8 cellular contexts compared by ENCODE assay signal in genomic region chrX:15335135-15336022, GRCh38. TPM values are rescaled to one million over a fixed set of nuclear protein-coding genes. Genes with fewer than 3 reads are reported as not detected.
A peak's percentile ranks its signal among the peaks of the same experiment; 100 is the strongest.
DNase-seq lines count a peak whose midpoint lies in the region; ATAC-seq and TF ChIP-seq lines count a peak whose summit lies in the region.

Gene PIGA, minus strand, starts transcription at chrX:15335523. Its CDS starts 3,593 bp downstream, at chrX:15331930.

- peak within 1 kb of the TSS; percentile 80 for H3K4me3 ChIP-seq in LNCaP clone FGC (ENCODE audit: low read depth, low read length)

- H3K36me3 Mint-ChIP-seq in activated T-helper 17 cell treated with anti-CD3 and anti-CD28 coated beads, Interleukin-2, amount 50 U/mL, for 72 hours (ENCODE audit: low read depth): peaks cover 43% of the 10 kb centered on the region
- H3K36me3 Mint-ChIP-seq in natural killer cell: no peaks in the 10 kb centered on the region

- H3K4me1 Mint-ChIP-seq in activated T-helper 17 cell treated with anti-CD3 and anti-CD28 coated beads, Interleukin-2, amount 50 U/mL, for 72 hours: peaks cover 5% of the 10 kb centered on the region
- H3K4me1 Mint-ChIP-seq in natural killer cell: peaks cover 0 to 14% of the 10 kb centered on the region in 2 donors

- peak within 1 kb of the TSS; percentile 67 for H3K27ac ChIP-seq in RWPE1

- POLR2A ChIA-PET in RWPE1 (lab: Yijun Ruan, JAX; ENCODE audit: low non-redundant PET): no interaction called here

- H3K4me3 Mint-ChIP-seq in activated T-helper 17 cell treated with anti-CD3 and anti-CD28 coated beads, Interleukin-2, amount 50 U/mL, for 72 hours: peak within 1 kb of the TSS; percentile 87
- H3K4me3 Mint-ChIP-seq in natural killer cell: peak within 1 kb of the TSS; percentile 89

- DNase-seq in Daoy (ENCODE audit: low read depth): peak; percentile 96
- DNase-seq in GOT3 (lab: John Stamatoyannopoulos, UW): peak; percentile 97
- peak; percentile 91 for DNase-seq in LNCaP clone FGC (ENCODE audit: low read depth)
- DNase-seq in RWPE1 (ENCODE audit: low spot score): peak; percentile 94
- peak; percentile 94 for DNase-seq in fibroblast of peridontal ligament (ENCODE audit: extremely low read depth)
- peak; percentile 84 for DNase-seq in natural killer cell
- DNase-seq in stimulated activated naive CD4-positive, alpha-beta T cell treated with Interleukin-2 at 50 U/mL for 16 hours (lab: John Stamatoyannopoulos, UW): peak; percentile 91

- peaks cover 6% of the 10 kb centered on the region for H3K27me3 Mint-ChIP-seq in activated T-helper 17 cell treated with anti-CD3 and anti-CD28 coated beads, Interleukin-2, amount 50 U/mL, for 72 hours
- peaks cover 8 to 34% of the 10 kb centered on the region in 2 donors for H3K27me3 Mint-ChIP-seq in natural killer cell (ENCODE audit: low read depth in 2 of 2)

- H3K27ac Mint-ChIP-seq in activated T-helper 17 cell treated with anti-CD3 and anti-CD28 coated beads, Interleukin-2, amount 50 U/mL, for 72 hours: peak within 1 kb of the TSS; percentile 97
- peak within 1 kb of the TSS; percentile 93 for H3K27ac Mint-ChIP-seq in natural killer cell

- intact Hi-C loops in natural killer cell (cut with micrococcal nuclease): loop anchor here (10.0 kb wide), 3 partner anchors 339 to 1681 kb away; partner anchors contain the start of gene TCEANC

- peak; percentile 96 for ATAC-seq in activated T-helper 17 cell treated with anti-CD3 and anti-CD28 coated beads, Interleukin-2, amount 50 U/mL, for 72 hours (replicated peaks)
- peak; percentile 85 to 98 (median 88) for ATAC-seq in natural killer cell

- TF ChIP-seq CTCF in LNCaP clone FGC (IDR thresholded peaks at IDR 0.05; ENCODE audit: control insufficient read depth, extremely low read depth, insufficient read depth) (no peak), RWPE1 (conservative IDR thresholded peaks at IDR 0.05; ENCODE audit: low read depth) (no peak), natural killer cell (IDR thresholded peaks at IDR 0.05) (no peak)

- H3K9me3 Mint-ChIP-seq in activated T-helper 17 cell treated with anti-CD3 and anti-CD28 coated beads, Interleukin-2, amount 50 U/mL, for 72 hours: no peaks in the 10 kb centered on the region
- H3K9me3 Mint-ChIP-seq in natural killer cell: no peaks in the 10 kb centered on the region

- CTCF ChIA-PET in RWPE1 (lab: Yijun Ruan, JAX): no interaction called here

RNA-seq across cellular contexts. Expression of gene PIGA, which starts in this region (rescaled TPM):
- total RNA-seq in Daoy (2014; rRNA removed; shearing (Covaris generic)): 11.7 and 22.3 TPM in 2 replicates
- 10 to 100 TPM; 28.1 to 68.8 TPM for total RNA-seq in activated T-helper 17 cell treated with anti-CD3 and anti-CD28 coated beads, Interleukin-2, amount 50 U/mL, for 72 hours
- total RNA-seq in natural killer cell: 100 to 1,000 TPM in 1 of 3 donors, 10 to 100 TPM in 2; 71.8 to 111 (median 87.6) TPM

Comparison
In these comparisons a context has a peak if more than half of its experiments do, and no peak if none do; other contexts are left out.
1. Peak in every context shown above with its lines: DNase-seq, ATAC-seq, H3K4me3 ChIP-seq and H3K27ac ChIP-seq.